ENCODE assay signal across 8 cellular contexts in genomic region chr1:212285685-212286436, GRCh38. TPM values are rescaled to one million over a fixed set of nuclear protein-coding genes. Genes with fewer than 3 reads are reported as not detected.
A peak's percentile ranks its signal among the peaks of the same experiment; 100 is the strongest.
DNase-seq lines count a peak whose midpoint lies in the region; ATAC-seq and TF ChIP-seq lines count a peak whose summit lies in the region.

No MANE protein-coding gene starts in this region.

- no peaks in the 10 kb centered on the region for H3K27me3 ChIP-seq in CD4-positive, alpha-beta memory T cell (ENCODE audit: insufficient read depth, low read length)
- H3K27me3 ChIP-seq in foreskin keratinocyte (no peaks in the 10 kb centered on the region), thoracic aorta (replicated peaks; ENCODE audit: insufficient read depth) (no peaks in the 10 kb centered on the region)

- H3K36me3 Mint-ChIP-seq in CD4-positive, alpha-beta memory T cell, result peaks cover 0 to 17% of the 10 kb centered on the region in 2 donors
- H3K36me3 Mint-ChIP-seq in activated T-helper 2 cell treated with anti-CD3 and anti-CD28 coated beads, Interferon-gamma antibody, Interleukin-2, Interleukin-4, amounts not matched to agents 10 μg/mL and 5 μg/mL and 100 μg/mL, durations not matched to agents 14 hours and 24 hours and 36 hours (ENCODE audit: low read depth), result peaks cover 5% of the 10 kb centered on the region

- intact Hi-C loops in CD4-positive, alpha-beta memory T cell (cut with micrococcal nuclease), result loop anchor here (1.0 to 5.0 kb wide), 8 partner anchors 30 to 611 kb away; partner anchors contain the start of genes ATF3, DTL, INTS7 and LPGAT1
- intact Hi-C loops in activated T-helper 2 cell treated with anti-CD3 and anti-CD28 coated beads, Interferon-gamma antibody, Interleukin-2, Interleukin-4, amounts not matched to agents 10 μg/mL and 5 μg/mL and 100 μg/mL, durations not matched to agents 14 hours and 24 hours and 36 hours (cut with micrococcal nuclease), result loop anchor here (1.0 to 10.0 kb wide), 9 partner anchors 17 to 451 kb away; partner anchors contain the start of genes ATF3, DTL, INTS7 and LPGAT1

- no peaks in the 10 kb centered on the region for H3K36me3 ChIP-seq in CD4-positive, alpha-beta memory T cell (ENCODE audit: insufficient read depth, low read length)
- H3K36me3 ChIP-seq in thoracic aorta, result no peaks in the 10 kb centered on the region

- DNase-seq in CD4-positive, alpha-beta memory T cell, result peak; percentile 77 to 81 (median 79)
- DNase-seq in activated T-helper 2 cell treated with anti-CD3 and anti-CD28 coated beads, Interferon-gamma antibody, Interleukin-2, Interleukin-4, amounts not matched to agents 10 μg/mL and 5 μg/mL and 100 μg/mL, durations not matched to agents 14 hours and 24 hours and 36 hours (ENCODE audit: low spot score), result peak; percentile 71
- DNase-seq in foreskin keratinocyte (peak in 1 of 2 donors; percentile 69), omental fat pad (ENCODE audit: low spot score) (peak; percentile 27), thoracic aorta (ENCODE audit: low spot score) (peak; percentile 28)

- TF ChIP-seq CTCF in foreskin keratinocyte (conservative IDR thresholded peaks at IDR 0.05) (no peak), omental fat pad (IDR thresholded peaks at IDR 0.05) (no peak), thoracic aorta (IDR thresholded peaks at IDR 0.05) (no peak)

- H3K4me3 Mint-ChIP-seq in CD4-positive, alpha-beta memory T cell, result peak overlapping the region; percentile 98 to 100 (median 100)
- H3K4me3 Mint-ChIP-seq in activated T-helper 2 cell treated with anti-CD3 and anti-CD28 coated beads, Interferon-gamma antibody, Interleukin-2, Interleukin-4, amounts not matched to agents 10 μg/mL and 5 μg/mL and 100 μg/mL, durations not matched to agents 14 hours and 24 hours and 36 hours (ENCODE audit: low read depth), result peak overlapping the region; percentile 98

- H3K4me1 ChIP-seq in CD4-positive, alpha-beta memory T cell (ENCODE audit: insufficient read depth, low read length), result peaks cover 42% of the 10 kb centered on the region
- peaks cover 26% of the 10 kb centered on the region for H3K4me1 ChIP-seq in foreskin keratinocyte
- H3K4me1 ChIP-seq in thoracic aorta (ENCODE audit: control insufficient read depth in 1 of 2, low read depth in 2 of 2), result peaks cover 31 to 34% of the 10 kb centered on the region in 2 donors

- POLR2A ChIA-PET in CD4-positive, alpha-beta memory T cell (lab: Charles Lee; ENCODE audit: partially characterized antibody), result interaction anchor here (0.5 to 5.2 kb wide), 30 partner anchors 10 to 1966 kb away, joined by 3 to 108 read pairs (median 4); partner anchors contain the start of genes DTL, FLVCR1, INTS7 and NEK2

- no peaks in the 10 kb centered on the region for H3K9me3 Mint-ChIP-seq in CD4-positive, alpha-beta memory T cell
- H3K9me3 Mint-ChIP-seq in activated T-helper 2 cell treated with anti-CD3 and anti-CD28 coated beads, Interferon-gamma antibody, Interleukin-2, Interleukin-4, amounts not matched to agents 10 μg/mL and 5 μg/mL and 100 μg/mL, durations not matched to agents 14 hours and 24 hours and 36 hours, result no peaks in the 10 kb centered on the region

- H3K27me3 Mint-ChIP-seq in CD4-positive, alpha-beta memory T cell, result no peaks in the 10 kb centered on the region
- no peaks in the 10 kb centered on the region for H3K27me3 Mint-ChIP-seq in activated T-helper 2 cell treated with anti-CD3 and anti-CD28 coated beads, Interferon-gamma antibody, Interleukin-2, Interleukin-4, amounts not matched to agents 10 μg/mL and 5 μg/mL and 100 μg/mL, durations not matched to agents 14 hours and 24 hours and 36 hours (ENCODE audit: low read depth)

- peak overlapping the region; percentile 92 for H3K27ac ChIP-seq in CD4-positive, alpha-beta memory T cell (ENCODE audit: low read depth, low read length)
- H3K27ac ChIP-seq in foreskin keratinocyte (peak overlapping the region; percentile 77), thoracic aorta (peak overlapping the region; percentile 99 to 100)

- H3K27ac Mint-ChIP-seq in CD4-positive, alpha-beta memory T cell, result peak overlapping the region; percentile 94 to 99 (median 98)
- H3K27ac Mint-ChIP-seq in activated T-helper 2 cell treated with anti-CD3 and anti-CD28 coated beads, Interferon-gamma antibody, Interleukin-2, Interleukin-4, amounts not matched to agents 10 μg/mL and 5 μg/mL and 100 μg/mL, durations not matched to agents 14 hours and 24 hours and 36 hours, result peak overlapping the region; percentile 96

- ATAC-seq in GM19395 (IDR thresholded peaks at IDR 0.05; ENCODE audit: unreplicated experiment), result peak; percentile 25
- ATAC-seq in HG03521 (IDR thresholded peaks at IDR 0.05; ENCODE audit: unreplicated experiment), result peak; percentile 10
- ATAC-seq in foreskin keratinocyte, result peak; percentile 21
- ATAC-seq in omental fat pad (ENCODE audit: low FRiP score), result peak; percentile 38
- ATAC-seq in thoracic aorta (ENCODE audit: insufficient number of reproducible peaks, low FRiP score, low read depth), result peak; percentile 46

- no peaks in the 10 kb centered on the region for H3K9me3 ChIP-seq in CD4-positive, alpha-beta memory T cell (ENCODE audit: control insufficient read depth in 1 of 2, low read length in 2 of 2)
- H3K9me3 ChIP-seq in thoracic aorta, result no peaks in the 10 kb centered on the region

- H3K4me3 ChIP-seq in CD4-positive, alpha-beta memory T cell (ENCODE audit: low read length in 2 of 2), result peak overlapping the region; percentile 83 to 85
- peak overlapping the region; percentile 86 for H3K4me3 ChIP-seq in thoracic aorta

- CTCF ChIA-PET in CD4-positive, alpha-beta memory T cell (lab: Charles Lee; ENCODE audit: partially characterized antibody), result interaction anchor here (1.2 to 3.4 kb wide), 9 partner anchors 16 to 605 kb away, joined by 3 to 61 read pairs (median 6); partner anchors contain the start of genes DTL and INTS7

- H3K4me1 Mint-ChIP-seq in CD4-positive, alpha-beta memory T cell, result peaks cover 33 to 57% (median 44%) of the 10 kb centered on the region in 4 donors
- peaks cover 34% of the 10 kb centered on the region for H3K4me1 Mint-ChIP-seq in activated T-helper 2 cell treated with anti-CD3 and anti-CD28 coated beads, Interferon-gamma antibody, Interleukin-2, Interleukin-4, amounts not matched to agents 10 μg/mL and 5 μg/mL and 100 μg/mL, durations not matched to agents 14 hours and 24 hours and 36 hours (ENCODE audit: low read depth)

TF ChIP-seq in PFSK-1, 5 proteins besides CTCF, POLR2A, EP300 and RAD21:
- TF ChIP-seq SIN3A (IDR thresholded peaks at IDR 0.05; ENCODE audit: borderline replicate concordance, insufficient read depth, low read length), result no peak
- TF ChIP-seq TAF1 (IDR thresholded peaks at IDR 0.05; ENCODE audit: borderline replicate concordance, insufficient read depth, low read length), result 0 out of 2 replicates have a peak, but pooled peaks have one; percentile 41
- no peak for TF ChIP-seq POLR2AphosphoS5 (IDR thresholded peaks at IDR 0.05; ENCODE audit: low read depth, low read length)
- TF ChIP-seq REST (IDR thresholded peaks at IDR 0.05; ENCODE audit: insufficient read depth in 1 of 2, low read depth in 2 of 2, low read length in 2 of 2), result 0 out of 4 replicates have a peak, but pooled peaks of 1 of the 2 experiments have one; percentile 13
- TF ChIP-seq FOXP2 (optimal IDR thresholded peaks at IDR 0.05; ENCODE audit: borderline replicate concordance, extremely low read depth, extremely low read length, insufficient read depth), result peak; percentile 38

RNA-seq across cellular contexts. Expression of gene PPP2R5A, which starts 0.7 kb away (rescaled TPM):
- 10 to 100 TPM; 53.8 to 55.0 TPM for total RNA-seq in CD4-positive, alpha-beta memory T cell
- 10 to 100 TPM; 37.9 to 43.0 TPM for polyA plus RNA-seq in CD4-positive, alpha-beta memory T cell
- polyA plus RNA-seq in PFSK-1 (2012; ENCODE audit: insufficient read length, low read depth), result 11.6 TPM
- total RNA-seq in activated T-helper 2 cell treated with anti-CD3 and anti-CD28 coated beads, Interferon-gamma antibody, Interleukin-2, Interleukin-4, amounts not matched to agents 10 μg/mL and 5 μg/mL and 100 μg/mL, durations not matched to agents 14 hours and 24 hours and 36 hours, result 40.4 and 42.1 TPM in 2 replicates
- total RNA-seq in foreskin keratinocyte, result 20.1 and 23.0 TPM in 2 replicates
- polyA plus RNA-seq in foreskin keratinocyte, result 12.2 and 15.2 TPM in 2 replicates
- 10 to 100 TPM; 34.8 to 98.6 (median 66.1) TPM for total RNA-seq in omental fat pad
- 10 to 100 TPM; 46.1 to 50.6 TPM for total RNA-seq in thoracic aorta
